In the genomic region with DNA sequence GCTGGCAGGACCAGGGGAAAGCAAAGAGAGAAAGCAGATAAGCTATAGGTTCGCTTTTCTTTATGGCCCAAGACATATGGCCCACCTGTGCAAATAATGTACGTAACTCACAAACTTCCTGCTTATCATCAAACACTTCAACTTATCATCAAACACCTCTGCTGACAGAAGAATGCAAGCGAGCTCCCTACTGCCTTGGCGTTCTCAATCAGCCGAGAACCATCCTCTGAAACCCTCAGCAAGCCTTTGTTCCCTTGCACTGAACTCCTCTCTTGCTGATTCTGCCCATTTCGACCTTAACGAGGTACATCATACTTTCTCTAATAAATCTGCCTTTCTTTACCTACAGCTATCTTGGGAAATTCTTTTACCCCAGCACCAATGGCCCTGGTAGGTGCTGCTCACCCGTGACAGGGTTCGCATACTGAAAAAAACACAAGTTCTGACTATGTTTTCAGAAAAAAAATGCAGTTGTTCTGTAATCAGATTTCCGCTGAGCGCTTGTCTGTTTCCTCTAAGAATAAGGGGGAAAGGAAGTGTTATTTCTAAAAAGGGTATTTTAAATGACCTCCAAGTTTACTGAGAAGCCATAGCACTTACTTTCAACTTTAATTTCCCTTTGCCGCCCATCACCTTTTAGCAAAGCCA, we compare ENCODE assay signal across 1 cellular context.
TF ChIP-seq lines count a peak whose summit lies in the region.

No MANE protein-coding gene starts in this region.

TF ChIP-seq in HepG2, 621 proteins besides CTCF, POLR2A, EP300 and RAD21:
- no peak for TF ChIP-seq ZNF839 (CRISPR knock-in tag; IDR thresholded peaks at IDR 0.05; ENCODE audit: borderline replicate concordance)
- TF ChIP-seq ZSCAN9 (CRISPR knock-in tag; IDR thresholded peaks at IDR 0.05; ENCODE audit: borderline replicate concordance), result 0 out of 2 replicates have a peak, but pooled peaks have one; percentile 33
- TF ChIP-seq CBX1 (IDR thresholded peaks at IDR 0.05; ENCODE audit: low read depth), result no peak
- 0 out of 2 replicates have a peak, but pooled peaks have one; percentile 47 for TF ChIP-seq TGIF2 (CRISPR knock-in tag; IDR thresholded peaks at IDR 0.05)
- no peak for TF ChIP-seq IKZF1 (IDR thresholded peaks at IDR 0.05)
